In genomic region chr16:73356401-73357079, GRCh38 we compare ENCODE assay signal across 21 cellular contexts.
"Had no signal": no experiment of that assay in that cellular context is flagged by ENCODE, and none has a peak within 500 bp of the region (broad histone marks: within the 10 kb centered on the region; RNA-seq: fewer than 3 reads in every experiment).

No MANE protein-coding gene starts in this region.

- DNase-seq: activated B cell treated with CpG ODN at 0.5 μM for 24 hours; activated CD4-positive, alpha-beta T cell treated with anti-CD3 and anti-CD28 coated beads for 1 hour; activated CD4-positive, alpha-beta T cell treated with anti-CD3 and anti-CD28 coated beads, Interleukin-2, amount 10 ng/mL, durations not matched to agents 24 days and 14 days; activated CD4-positive, alpha-beta T cell treated with anti-CD3 and anti-CD28 coated beads, Interleukin-2, amount 50 U/mL, for 48 hours; activated CD8-positive, alpha-beta memory T cell treated with anti-CD3 and anti-CD28 coated beads, Interleukin-2, amount 10 ng/mL, durations not matched to agents 7 days and 5 days; activated effector memory CD4-positive, alpha-beta T cell treated with Interleukin-2 at 50 U/mL for 16 hours; activated naive CD4-positive, alpha-beta T cell; activated naive CD8-positive, alpha-beta T cell treated with anti-CD3 and anti-CD28 coated beads, Interleukin-2, amount 50 U/mL, for 24 hours; activated T-cell treated with anti-CD3 and anti-CD28 coated beads, Interleukin-2, amount 50 U/mL, for 24 hours; amniotic stem cell; Karpas-422; MM.1S; NCI-H1105; NCI-H1436; NCI-H187; NCI-H2081; NCI-H526 treated with DMSO at 0.1 percent for 48 hours; PC-3; SHP77 treated with DMSO at 0.1 percent for 48 hours; T-helper 9 cell had no signal

- ATAC-seq: activated CD8-positive, alpha-beta memory T cell treated with anti-CD3 and anti-CD28 coated beads, Interleukin-2, amount 10 ng/mL, durations not matched to agents 7 days and 5 days; activated naive CD4-positive, alpha-beta T cell treated with anti-CD3 and anti-CD28 coated beads, Interleukin-2, amount 50 U/mL, for 72 hours; activated naive CD8-positive, alpha-beta T cell treated with anti-CD3 and anti-CD28 coated beads, Interleukin-2, amount 50 U/mL, for 24 hours; PC-3 had no signal
